17 cellular contexts compared by ENCODE assay signal in genomic region chr7:156932006-156932405, GRCh38. TPM values are rescaled to one million over a fixed set of nuclear protein-coding genes. Genes with fewer than 3 reads are reported as not detected.
DNase-seq lines count a peak whose midpoint lies in the region; ATAC-seq, FAIRE-seq and TF ChIP-seq lines count a peak whose summit lies in the region.
"Had no signal": no experiment of that assay in that cellular context is flagged by ENCODE, and none has a peak within 500 bp of the region (broad histone marks: within the 10 kb centered on the region; RNA-seq: fewer than 3 reads in every experiment).

No MANE protein-coding gene starts in this region.

- POLR2A ChIA-PET in MCF 10A (lab: Yijun Ruan, JAX), result interaction anchor here (1.6 kb wide), 1 partner anchor 39 kb away, joined by 6 read pairs; the partner anchor contains the start of gene LMBR1

- H3K27me3 ChIP-seq in breast epithelium (no peaks in the 10 kb centered on the region), WERI-Rb-1 (ENCODE audit: insufficient read depth, low read depth, severe bottlenecking) (no peaks in the 10 kb centered on the region)

- no peaks in the 10 kb centered on the region for H3K9me3 Mint-ChIP-seq in MCF 10A (ENCODE audit: unreplicated experiment)
- no peaks in the 10 kb centered on the region for H3K9me3 Mint-ChIP-seq in stimulated activated naive CD8-positive, alpha-beta T cell treated with anti-CD3 and anti-CD28 coated beads, Interleukin-15, amount 100 ng/mL, for 72 hours
- H3K9me3 Mint-ChIP-seq: activated B cell treated with CpG ODN at 0.5 μM for 24 hours; activated naive CD8-positive, alpha-beta T cell treated with anti-CD3 and anti-CD28 coated beads, Interleukin-2, amount 50 U/mL, for 24 hours had no signal

- H3K4me3 ChIP-seq in breast epithelium (no peak overlapping the region), WERI-Rb-1 (ENCODE audit: low read depth, low read length) (peak overlapping the region; percentile 19; the same call in 1 of the 2 replicates), kidney (ENCODE audit: low read length in 2 of 2) (no peak overlapping the region)
- H3K4me3 ChIP-seq: dorsolateral prefrontal cortex had no signal

- no peak overlapping the region for H3K4me3 Mint-ChIP-seq in MCF 10A (ENCODE audit: unreplicated experiment)
- H3K4me3 Mint-ChIP-seq in stimulated activated naive CD8-positive, alpha-beta T cell treated with anti-CD3 and anti-CD28 coated beads, Interleukin-15, amount 100 ng/mL, for 72 hours, result no peak overlapping the region
- H3K4me3 Mint-ChIP-seq: activated B cell treated with CpG ODN at 0.5 μM for 24 hours; activated naive CD8-positive, alpha-beta T cell treated with anti-CD3 and anti-CD28 coated beads, Interleukin-2, amount 50 U/mL, for 24 hours had no signal

- H3K9ac ChIP-seq in kidney (ENCODE audit: low read length in 2 of 2), result no peak overlapping the region

- H3K27ac ChIP-seq in breast epithelium, result peak overlapping the region in 1 of 2 donors; percentile 32
- H3K27ac ChIP-seq in WERI-Rb-1, result no peak overlapping the region
- H3K27ac ChIP-seq in kidney (ENCODE audit: low read depth in 2 of 2, low read length in 2 of 2), result no peak overlapping the region
- H3K27ac ChIP-seq: dorsolateral prefrontal cortex had no signal

- no TSS peak for BruUV-seq in MCF 10A (replicated peaks; lab: Mats Ljungman, UMichigan)

- H3K9me3 ChIP-seq in breast epithelium (no peaks in the 10 kb centered on the region), WERI-Rb-1 (ENCODE audit: severe bottlenecking) (no peaks in the 10 kb centered on the region), kidney (ENCODE audit: control insufficient read depth in 1 of 2, low read length in 2 of 2) (no peaks in the 10 kb centered on the region)

- no peak for FAIRE-seq in kidney (lab: Jason Lieb, UNC)

- TF ChIP-seq CTCF in MCF 10A (IDR thresholded peaks at IDR 0.05; ENCODE audit: unreplicated experiment) (no peak), breast epithelium (IDR thresholded peaks at IDR 0.05) (no peak), WERI-Rb-1 (IDR thresholded peaks at IDR 0.05; ENCODE audit: low read depth, low read length) (no peak), kidney (IDR thresholded peaks at IDR 0.05; ENCODE audit: borderline replicate concordance, extremely low read depth, insufficient read depth) (no peak)

- CTCF ChIA-PET in MCF 10A (lab: Yijun Ruan, JAX), result interaction anchor here (0.6 kb wide), 1 partner anchor 38 kb away, joined by 4 read pairs; no protein-coding TSS in a partner anchor

- DNase-seq in MCF 10A (ENCODE audit: unreplicated experiment) (peak; percentile 82), breast epithelium (ENCODE audit: low spot score in 2 of 2) (no peak), WERI-Rb-1 (peak; percentile 29), glomerular endothelial cell (ENCODE audit: extremely low read depth, low read depth, low spot score) (peak; percentile 91), kidney (no peak)
- no peak for DNase-seq in stimulated activated naive CD8-positive, alpha-beta T cell treated with anti-CD3 and anti-CD28 coated beads, Interleukin-15, amount 100 ng/mL, for 72 hours
- DNase-seq: activated B cell treated with CpG ODN at 0.5 μM for 24 hours; activated naive CD8-positive, alpha-beta T cell treated with anti-CD3 and anti-CD28 coated beads, Interleukin-2, amount 50 U/mL, for 24 hours; activated T-cell treated with anti-CD3 and anti-CD28 coated beads for 4 hours; dorsolateral prefrontal cortex; mesenchymal stem cell; MM.1S; NCI-H524; stimulated activated CD4-positive, alpha-beta T cell treated with anti-CD3 and anti-CD28 coated beads, Interleukin-2, amount 100 ng/mL, for 24 hours; stimulated activated naive CD4-positive, alpha-beta T cell had no signal

- no peaks in the 10 kb centered on the region for H3K4me1 ChIP-seq in breast epithelium
- peaks cover 0 to 2% of the 10 kb centered on the region in 2 donors for H3K4me1 ChIP-seq in kidney (ENCODE audit: control insufficient read depth in 1 of 2, insufficient read depth in 1 of 2, low read depth in 1 of 2, low read length in 2 of 2)

- no peaks in the 10 kb centered on the region for H3K27me3 Mint-ChIP-seq in MCF 10A (ENCODE audit: insufficient read depth, unreplicated experiment)
- peaks cover 61% of the 10 kb centered on the region for H3K27me3 Mint-ChIP-seq in stimulated activated naive CD8-positive, alpha-beta T cell treated with anti-CD3 and anti-CD28 coated beads, Interleukin-15, amount 100 ng/mL, for 72 hours

- H3K4me1 Mint-ChIP-seq in MCF 10A (ENCODE audit: insufficient read depth, unreplicated experiment), result peaks cover 11% of the 10 kb centered on the region
- peaks cover 44% of the 10 kb centered on the region for H3K4me1 Mint-ChIP-seq in stimulated activated naive CD8-positive, alpha-beta T cell treated with anti-CD3 and anti-CD28 coated beads, Interleukin-15, amount 100 ng/mL, for 72 hours
- H3K4me1 Mint-ChIP-seq: activated B cell treated with CpG ODN at 0.5 μM for 24 hours had no signal

- H3K36me3 ChIP-seq in breast epithelium (no peaks in the 10 kb centered on the region), WERI-Rb-1 (no peaks in the 10 kb centered on the region), kidney (ENCODE audit: control insufficient read depth in 1 of 2, insufficient read depth in 2 of 2, low read length in 2 of 2) (no peaks in the 10 kb centered on the region)

- ATAC-seq in GM19452 (IDR thresholded peaks at IDR 0.05; ENCODE audit: unreplicated experiment), result no peak
- no peak for ATAC-seq in GM21526 (IDR thresholded peaks at IDR 0.05; ENCODE audit: low FRiP score, unreplicated experiment)
- no peak for ATAC-seq in stimulated activated naive CD8-positive, alpha-beta T cell treated with anti-CD3 and anti-CD28 coated beads, Interleukin-15, amount 100 ng/mL, for 72 hours
- ATAC-seq: activated naive CD8-positive, alpha-beta T cell treated with anti-CD3 and anti-CD28 coated beads, Interleukin-2, amount 50 U/mL, for 24 hours had no signal

- peak overlapping the region; percentile 37 for H3K27ac Mint-ChIP-seq in MCF 10A (ENCODE audit: low read depth, unreplicated experiment)
- no peak overlapping the region for H3K27ac Mint-ChIP-seq in stimulated activated naive CD8-positive, alpha-beta T cell treated with anti-CD3 and anti-CD28 coated beads, Interleukin-15, amount 100 ng/mL, for 72 hours
- H3K27ac Mint-ChIP-seq: activated B cell treated with CpG ODN at 0.5 μM for 24 hours; activated naive CD8-positive, alpha-beta T cell treated with anti-CD3 and anti-CD28 coated beads, Interleukin-2, amount 50 U/mL, for 24 hours had no signal

- peaks cover 4% of the 10 kb centered on the region for H3K36me3 Mint-ChIP-seq in MCF 10A (ENCODE audit: insufficient read depth, unreplicated experiment)

- TF ChIP-seq POLR2A in breast epithelium (IDR thresholded peaks at IDR 0.05), result no peak

- intact Hi-C loops in MCF 10A (cut with micrococcal nuclease), result no loop called here
- intact Hi-C loops in breast epithelium (cut with DNase I; ENCODE audit: low total_unique reads), result no loop called here
- intact Hi-C loops in kidney (cut with DNase I), result no loop called here

RNA-seq across cellular contexts. Expression of gene NOM1, which starts 17.5 kb away (rescaled TPM):
- total RNA-seq in MCF 10A (2022) (25.9 and 34.1 TPM in 2 replicates), breast epithelium (10 to 100 TPM; 17.1 to 31.5 (median 25.2) TPM), glomerular endothelial cell (19.1 and 43.8 TPM in 2 replicates), kidney (17.6 TPM)
- 5.8 TPM for polyA plus RNA-seq in kidney (ENCODE audit: insufficient read depth, low read depth, low replicate concordance)

RNA-seq across cellular contexts. Expression of gene LMBR1, which starts 39.0 kb away (rescaled TPM):
- total RNA-seq in MCF 10A (2022), result 95.6 and 105 TPM in 2 replicates
- total RNA-seq in breast epithelium, result 10 to 100 TPM; 69.0 to 90.6 (median 88.8) TPM
- 98.6 and 170 TPM in 2 replicates for total RNA-seq in glomerular endothelial cell
- total RNA-seq in kidney, result 82.6 TPM
- 19.6 TPM for polyA plus RNA-seq in kidney (ENCODE audit: insufficient read depth, low read depth, low replicate concordance)

Comparison
In these comparisons a context has a peak if more than half of its experiments do, and no peak if none do; other contexts are left out.
1. DNase-seq: peak in MCF 10A (single experiment), WERI-Rb-1 (single experiment) and glomerular endothelial cell (single experiment); none in breast epithelium (0 of 2), stimulated activated naive CD8-positive, alpha-beta T cell treated with anti-CD3 and anti-CD28 coated beads, Interleukin-15, amount 100 ng/mL, for 72 hours (0 of 2) and kidney (single experiment).